In the genomic region with DNA sequence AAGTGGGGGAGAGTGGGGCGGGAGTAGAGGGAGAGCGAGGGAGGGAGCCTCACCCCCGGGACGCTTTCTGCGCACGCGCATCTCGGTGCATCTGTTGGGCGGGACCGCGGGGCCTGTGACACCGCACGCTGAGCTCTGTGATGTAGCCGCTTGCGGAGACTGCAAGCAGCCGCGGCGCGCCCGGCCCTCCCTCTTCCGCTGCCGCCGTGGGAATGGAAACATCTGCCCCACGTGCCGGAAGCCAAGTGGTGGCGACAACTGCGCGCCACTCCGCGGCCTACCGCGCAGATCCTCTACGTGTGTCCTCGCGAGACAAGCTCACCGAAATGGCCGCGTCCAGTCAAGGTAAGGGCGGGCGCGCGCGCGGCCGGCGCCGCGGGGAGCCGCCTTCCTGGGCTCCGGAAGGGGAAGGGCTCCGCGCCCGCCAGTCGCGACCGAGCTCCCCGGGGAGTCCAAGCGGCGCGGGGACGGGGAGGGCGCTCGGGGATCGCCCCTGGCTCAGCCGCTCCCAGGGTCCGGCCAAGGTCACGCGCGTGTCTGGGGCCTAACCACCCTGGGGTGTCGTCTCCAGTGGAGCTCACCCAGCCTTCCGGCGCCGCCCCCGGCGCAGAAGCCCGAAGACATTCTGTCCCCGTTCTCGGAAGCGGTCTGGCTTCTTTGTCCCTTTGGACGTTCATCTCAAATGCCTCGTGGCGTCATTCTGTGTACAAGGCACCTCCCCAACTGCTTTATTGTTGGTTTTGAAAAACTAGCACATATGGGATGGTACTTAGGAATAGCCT, we compare ENCODE assay signal across 1 cellular context.
A peak's percentile ranks its signal among the peaks of the same experiment; 100 is the strongest.
TF ChIP-seq lines count a peak whose summit lies in the region.

A gene with protein sequence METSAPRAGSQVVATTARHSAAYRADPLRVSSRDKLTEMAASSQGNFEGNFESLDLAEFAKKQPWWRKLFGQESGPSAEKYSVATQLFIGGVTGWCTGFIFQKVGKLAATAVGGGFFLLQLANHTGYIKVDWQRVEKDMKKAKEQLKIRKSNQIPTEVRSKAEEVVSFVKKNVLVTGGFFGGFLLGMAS (plus strand): TSS at position 118 of the 782 bp plus-strand sequence. CDS start 95 bp downstream, at position 213.

TF ChIP-seq in GM23338, 12 proteins besides CTCF, POLR2A, EP300 and RAD21 (continued from another document):
- TF ChIP-seq, protein P1, sequence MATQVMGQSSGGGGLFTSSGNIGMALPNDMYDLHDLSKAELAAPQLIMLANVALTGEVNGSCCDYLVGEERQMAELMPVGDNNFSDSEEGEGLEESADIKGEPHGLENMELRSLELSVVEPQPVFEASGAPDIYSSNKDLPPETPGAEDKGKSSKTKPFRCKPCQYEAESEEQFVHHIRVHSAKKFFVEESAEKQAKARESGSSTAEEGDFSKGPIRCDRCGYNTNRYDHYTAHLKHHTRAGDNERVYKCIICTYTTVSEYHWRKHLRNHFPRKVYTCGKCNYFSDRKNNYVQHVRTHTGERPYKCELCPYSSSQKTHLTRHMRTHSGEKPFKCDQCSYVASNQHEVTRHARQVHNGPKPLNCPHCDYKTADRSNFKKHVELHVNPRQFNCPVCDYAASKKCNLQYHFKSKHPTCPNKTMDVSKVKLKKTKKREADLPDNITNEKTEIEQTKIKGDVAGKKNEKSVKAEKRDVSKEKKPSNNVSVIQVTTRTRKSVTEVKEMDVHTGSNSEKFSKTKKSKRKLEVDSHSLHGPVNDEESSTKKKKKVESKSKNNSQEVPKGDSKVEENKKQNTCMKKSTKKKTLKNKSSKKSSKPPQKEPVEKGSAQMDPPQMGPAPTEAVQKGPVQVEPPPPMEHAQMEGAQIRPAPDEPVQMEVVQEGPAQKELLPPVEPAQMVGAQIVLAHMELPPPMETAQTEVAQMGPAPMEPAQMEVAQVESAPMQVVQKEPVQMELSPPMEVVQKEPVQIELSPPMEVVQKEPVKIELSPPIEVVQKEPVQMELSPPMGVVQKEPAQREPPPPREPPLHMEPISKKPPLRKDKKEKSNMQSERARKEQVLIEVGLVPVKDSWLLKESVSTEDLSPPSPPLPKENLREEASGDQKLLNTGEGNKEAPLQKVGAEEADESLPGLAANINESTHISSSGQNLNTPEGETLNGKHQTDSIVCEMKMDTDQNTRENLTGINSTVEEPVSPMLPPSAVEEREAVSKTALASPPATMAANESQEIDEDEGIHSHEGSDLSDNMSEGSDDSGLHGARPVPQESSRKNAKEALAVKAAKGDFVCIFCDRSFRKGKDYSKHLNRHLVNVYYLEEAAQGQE (IDR thresholded peaks at IDR 0.05; ENCODE audit: unreplicated experiment): no peak
- TF ChIP-seq STAT1 (IDR thresholded peaks at IDR 0.05; ENCODE audit: unreplicated experiment): no peak
- peak; percentile 79 for TF ChIP-seq CREB1 (CRISPR knock-in tag; IDR thresholded peaks at IDR 0.05; ENCODE audit: low read depth)
- no peak for TF ChIP-seq EZH2 (IDR thresholded peaks at IDR 0.05; ENCODE audit: low read depth, unreplicated experiment)
- TF ChIP-seq ZNF114 (CRISPR knock-in tag; IDR thresholded peaks at IDR 0.05): no peak
- no peak for TF ChIP-seq ZNF331 (CRISPR knock-in tag; IDR thresholded peaks at IDR 0.05; ENCODE audit: low read depth)
- 0 out of 2 replicates have a peak, but pooled peaks have one; percentile 16 for TF ChIP-seq POLR2AphosphoS5 (IDR thresholded peaks at IDR 0.05; ENCODE audit: low read depth)
- TF ChIP-seq EZH2phosphoT487 (IDR thresholded peaks at IDR 0.05; ENCODE audit: unreplicated experiment): no peak
- TF ChIP-seq JUNB (IDR thresholded peaks at IDR 0.05; ENCODE audit: unreplicated experiment): no peak
- no peak for TF ChIP-seq NANOG (IDR thresholded peaks at IDR 0.05; ENCODE audit: borderline replicate concordance)
